Comparison of ENCODE assay signal across 17 cellular contexts in genomic region chr20:47645632-47646031, GRCh38.
"Had no signal": no experiment of that assay in that cellular context is flagged by ENCODE, and none has a peak within 500 bp of the region (broad histone marks: within the 10 kb centered on the region; RNA-seq: fewer than 3 reads in every experiment).

No MANE protein-coding gene starts in this region.

- ATAC-seq: activated CD8-positive, alpha-beta memory T cell treated with anti-CD3 and anti-CD28 coated beads, Interleukin-2, amount 10 ng/mL, durations not matched to agents 7 days and 5 days; gastroesophageal sphincter; left cardiac atrium; sciatic nerve; SK-N-SH treated with all-trans-retinoic acid at 6 μM for 48 hours; WTC11 had no signal

- H3K4me3 Mint-ChIP-seq: activated CD8-positive, alpha-beta memory T cell treated with anti-CD3 and anti-CD28 coated beads, Interleukin-2, amount 10 ng/mL, durations not matched to agents 7 days and 5 days; mesothelial cell of epicardium; WTC11 had no signal

- H3K4me1 ChIP-seq: gastroesophageal sphincter had no signal

- H3K4me1 Mint-ChIP-seq: activated CD8-positive, alpha-beta memory T cell treated with anti-CD3 and anti-CD28 coated beads, Interleukin-2, amount 10 ng/mL, durations not matched to agents 7 days and 5 days; mesothelial cell of epicardium had no signal

- H3K27me3 Mint-ChIP-seq: activated CD8-positive, alpha-beta memory T cell treated with anti-CD3 and anti-CD28 coated beads, Interleukin-2, amount 10 ng/mL, durations not matched to agents 7 days and 5 days had no signal

- H3K27ac ChIP-seq: gastroesophageal sphincter, tibial artery had no signal

- H3K9me3 ChIP-seq: gastroesophageal sphincter, tibial artery had no signal

- H3K27me3 ChIP-seq: gastroesophageal sphincter, tibial artery had no signal

- FAIRE-seq: astrocyte, bronchial epithelial cell, TTC549, urothelium cell line had no signal

- H3K9me3 Mint-ChIP-seq: mesothelial cell of epicardium, WTC11 had no signal

- DNase-seq: activated CD4-positive, alpha-beta T cell treated with anti-CD3 and anti-CD28 coated beads, Interleukin-2, amount 50 U/mL, for 4 hours; activated CD8-positive, alpha-beta memory T cell treated with anti-CD3 and anti-CD28 coated beads, Interleukin-2, amount 10 ng/mL, durations not matched to agents 7 days and 5 days; activated gamma-delta T cell treated with Interleukin-2 at 50 U/mL for 16 hours; activated T-cell treated with anti-CD3 and anti-CD28 coated beads, Interleukin-2, amount 50 U/mL, for 48 hours; dermis blood vessel endothelial cell; left cardiac atrium; tibial artery had no signal

- H3K4me3 ChIP-seq: gastroesophageal sphincter, lung, tibial artery had no signal

- H3K27ac Mint-ChIP-seq: mesothelial cell of epicardium had no signal
